In the genomic region with DNA sequence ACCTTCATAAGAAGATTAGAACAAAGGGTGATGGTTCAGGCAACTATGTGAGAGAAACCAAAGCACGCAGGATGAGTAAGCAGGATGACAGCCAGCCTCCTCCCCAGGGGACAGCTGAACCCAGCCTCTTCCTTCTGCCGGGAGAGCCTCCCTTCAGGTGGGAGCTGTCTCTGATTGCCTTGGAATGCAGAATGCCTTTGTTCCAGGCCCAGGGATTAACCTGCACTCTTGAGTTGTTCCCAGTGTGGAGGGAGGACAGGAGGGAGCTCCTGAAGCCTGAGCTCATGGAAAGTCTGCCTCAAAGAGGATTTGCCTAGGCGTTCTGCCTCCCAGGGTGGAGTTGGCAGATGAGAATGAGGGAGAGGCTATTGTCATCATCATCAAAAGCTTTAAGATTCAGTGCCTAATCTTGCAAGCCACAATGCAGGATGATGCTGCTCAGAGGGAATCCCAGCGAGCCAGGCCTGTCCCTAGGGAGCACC, we compare ENCODE assay signal across 14 cellular contexts. TPM values are rescaled to one million over a fixed set of nuclear protein-coding genes. Genes with fewer than 3 reads are reported as not detected.
DNase-seq lines count a peak whose midpoint lies in the region; ATAC-seq and TF ChIP-seq lines count a peak whose summit lies in the region.
"Had no signal": no experiment of that assay in that cellular context is flagged by ENCODE, and none has a peak within 500 bp of the region (broad histone marks: within the 10 kb centered on the region; RNA-seq: fewer than 3 reads in every experiment).

No MANE protein-coding gene starts in this region.

- no peak overlapping the region for H3K4me3 ChIP-seq in coronary artery
- H3K4me3 ChIP-seq in mucosa of descending colon = no peak overlapping the region
- H3K4me3 ChIP-seq: SK-N-MC, thoracic aorta had no signal

- H3K36me3 ChIP-seq in mucosa of descending colon (ENCODE audit: low read depth) = no peaks in the 10 kb centered on the region
- H3K36me3 ChIP-seq: thoracic aorta had no signal

- DNase-seq in EH (ENCODE audit: low read depth) (peak; percentile 83), M059J (ENCODE audit: low read depth) (peak; percentile 84), coronary artery (ENCODE audit: low spot score) (peak; percentile 72), myocyte (ENCODE audit: low read depth) (peak; percentile 93), NOMO-1 treated with dmso at 0.1 percent for 144 hours (lab: John Stamatoyannopoulos, UW; ENCODE audit: unreplicated experiment) (no peak), mucosa of descending colon (no peak)
- DNase-seq in activated naive CD8-positive, alpha-beta T cell treated with anti-CD3 and anti-CD28 coated beads for 36 hours = no peak
- DNase-seq in activated T-cell treated with anti-CD3 and anti-CD28 coated beads, Interleukin-2, amount 50 U/mL, for 1 hour = no peak
- DNase-seq: cortex of kidney; DMS 273 treated with DMSO at 0.1 percent for 48 hours; NCI-H1048; stimulated activated CD4-positive, alpha-beta T cell treated with anti-CD3 and anti-CD28 coated beads, Interleukin-15, amount 100 ng/mL, for 24 hours had no signal

- no peaks in the 10 kb centered on the region for H3K4me1 ChIP-seq in mucosa of descending colon (ENCODE audit: low read depth)

- H3K4me3 Mint-ChIP-seq in activated naive CD8-positive, alpha-beta T cell treated with anti-CD3 and anti-CD28 coated beads for 36 hours = no peak overlapping the region

- TF ChIP-seq CTCF in coronary artery (IDR thresholded peaks at IDR 0.05) = no peak
- no peak for TF ChIP-seq CTCF in mucosa of descending colon (IDR thresholded peaks at IDR 0.05)

- no peak overlapping the region for H3K27ac Mint-ChIP-seq in activated naive CD8-positive, alpha-beta T cell treated with anti-CD3 and anti-CD28 coated beads for 36 hours

- intact Hi-C loops in mucosa of descending colon (cut with DNase I, micrococcal nuclease) = no loop called here

- peaks cover 3% of the 10 kb centered on the region for H3K27me3 Mint-ChIP-seq in activated naive CD8-positive, alpha-beta T cell treated with anti-CD3 and anti-CD28 coated beads for 36 hours

- no peaks in the 10 kb centered on the region for H3K9me3 ChIP-seq in mucosa of descending colon
- H3K9me3 ChIP-seq: thoracic aorta had no signal

- no peak overlapping the region for H3K27ac ChIP-seq in coronary artery
- H3K27ac ChIP-seq: SK-N-MC, thoracic aorta had no signal

- H3K9me3 Mint-ChIP-seq in activated naive CD8-positive, alpha-beta T cell treated with anti-CD3 and anti-CD28 coated beads for 36 hours = no peaks in the 10 kb centered on the region

- no peak for ATAC-seq in mucosa of descending colon

- H3K36me3 Mint-ChIP-seq in activated naive CD8-positive, alpha-beta T cell treated with anti-CD3 and anti-CD28 coated beads for 36 hours = no peaks in the 10 kb centered on the region

- H3K4me1 Mint-ChIP-seq in activated naive CD8-positive, alpha-beta T cell treated with anti-CD3 and anti-CD28 coated beads for 36 hours = no peaks in the 10 kb centered on the region

RNA-seq across cellular contexts. Expression of a gene that starts 3.6 kb away (rescaled TPM):
- not detected in 2 replicates for total RNA-seq in M059J (2014; rRNA removed; shearing (Covaris generic))
- total RNA-seq in myocyte = not detected in 2 replicates
- not detected for polyA plus RNA-seq in myocyte (2012)
- total RNA-seq in activated naive CD8-positive, alpha-beta T cell treated with anti-CD3 and anti-CD28 coated beads for 36 hours = not detected
- 1 to 10 TPM in 1 of 3 donors, not detected in 2; 1.4 TPM for total RNA-seq in mucosa of descending colon

RNA-seq across cellular contexts. Expression of a gene that starts 23.0 kb away (rescaled TPM):
- total RNA-seq in M059J (2014; rRNA removed; shearing (Covaris generic)) = not detected in 2 replicates
- not detected in 2 replicates for total RNA-seq in myocyte
- not detected for polyA plus RNA-seq in myocyte (2012)
- total RNA-seq in activated naive CD8-positive, alpha-beta T cell treated with anti-CD3 and anti-CD28 coated beads for 36 hours = not detected
- total RNA-seq in mucosa of descending colon = under 1 TPM in 1 of 3 donors, not detected in 2; 0.20 TPM
- total RNA-seq: thoracic aorta had no signal

RNA-seq across cellular contexts. Expression of a gene that starts 23.6 kb away (rescaled TPM):
- not detected in 2 replicates for total RNA-seq in M059J (2014; rRNA removed; shearing (Covaris generic))
- total RNA-seq in myocyte (2.8 and 3.3 TPM in 2 replicates), mucosa of descending colon (1 to 10 TPM in 1 of 3 donors, not detected in 2; 1.6 TPM)
- 0.83 TPM for polyA plus RNA-seq in myocyte (2012)
- total RNA-seq in activated naive CD8-positive, alpha-beta T cell treated with anti-CD3 and anti-CD28 coated beads for 36 hours = not detected

RNA-seq across cellular contexts. Expression of a gene that starts 44.7 kb away (rescaled TPM):
- total RNA-seq in M059J (2014; rRNA removed; shearing (Covaris generic)) = not detected in 2 replicates
- total RNA-seq in myocyte (not detected in 2 replicates), mucosa of descending colon (not detected)
- not detected for polyA plus RNA-seq in myocyte (2012)
- not detected for total RNA-seq in activated naive CD8-positive, alpha-beta T cell treated with anti-CD3 and anti-CD28 coated beads for 36 hours

RNA-seq across cellular contexts. Expression of a gene that starts 56.3 kb away (rescaled TPM):
- total RNA-seq in M059J (2014; rRNA removed; shearing (Covaris generic)) = not detected in 2 replicates
- not detected in 2 replicates for total RNA-seq in myocyte
- not detected for polyA plus RNA-seq in myocyte (2012)
- not detected for total RNA-seq in activated naive CD8-positive, alpha-beta T cell treated with anti-CD3 and anti-CD28 coated beads for 36 hours
- not detected for total RNA-seq in mucosa of descending colon
- total RNA-seq: thoracic aorta had no signal

Comparison
In these comparisons a context has a peak if more than half of its experiments do, and no peak if none do; other contexts are left out.
1. DNase-seq: peak in EH (single experiment), M059J (single experiment), coronary artery (single experiment) and myocyte (single experiment); none in NOMO-1 treated with dmso at 0.1 percent for 144 hours (single experiment), activated naive CD8-positive, alpha-beta T cell treated with anti-CD3 and anti-CD28 coated beads for 36 hours (single experiment), activated T-cell treated with anti-CD3 and anti-CD28 coated beads, Interleukin-2, amount 50 U/mL, for 1 hour (single experiment) and mucosa of descending colon (0 of 3).